ENCODE assay signal across 8 cellular contexts in the genomic region with DNA sequence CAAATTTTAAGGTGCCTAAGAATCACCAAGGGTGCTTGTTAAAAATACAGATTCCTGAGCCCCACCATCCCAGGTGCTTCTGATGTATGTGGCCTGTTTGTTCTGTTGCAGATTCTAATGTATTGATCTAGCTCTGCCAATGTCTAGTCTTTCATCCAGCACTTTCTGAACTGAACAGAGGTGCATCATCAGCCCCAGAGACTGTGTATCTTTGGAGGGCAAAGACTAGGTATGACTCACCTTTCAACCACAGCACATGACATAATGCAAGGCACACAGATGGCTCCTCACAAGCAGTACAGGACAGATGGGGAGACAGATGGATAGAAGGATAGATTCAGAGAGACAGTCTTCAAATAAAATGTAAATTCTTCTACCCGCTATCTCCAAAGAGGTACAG. TPM values are rescaled to one million over a fixed set of nuclear protein-coding genes. Genes with fewer than 3 reads are reported as not detected.
DNase-seq lines count a peak whose midpoint lies in the region; ATAC-seq lines count a peak whose summit lies in the region.

No MANE protein-coding gene starts in this region.

- ATAC-seq in HG02938 (IDR thresholded peaks at IDR 0.05; ENCODE audit: unreplicated experiment), result peak; percentile 82

- DNase-seq in stimulated activated naive CD4-positive, alpha-beta T cell treated with Interleukin-2 at 50 U/mL for 16 hours (lab: John Stamatoyannopoulos, UW), result peak; percentile 22
- no peak for DNase-seq in stimulated activated naive CD4-positive, alpha-beta T cell (lab: John Stamatoyannopoulos, UW)
- peak; percentile 61 for DNase-seq in SW480 (ENCODE audit: low spot score)
- peak; percentile 47 for DNase-seq in iris pigment epithelial cell (ENCODE audit: low read depth)
- no peak for DNase-seq in epidermal melanocyte (ENCODE audit: insufficient read length, low spot score)
- DNase-seq in NCI-H1417 treated with DMSO at 0.1 percent for 48 hours (lab: John Stamatoyannopoulos, UW), result no peak
- no peak for DNase-seq in SK-N-DZ (ENCODE audit: low spot score)

RNA-seq across cellular contexts. Expression of gene CD58, which starts 32.3 kb away (rescaled TPM):
- 11.0 and 11.1 TPM in 2 replicates for polyA plus RNA-seq in SK-N-DZ (2014; cell fraction: cytosol; rRNA removed)
- polyA plus RNA-seq in SK-N-DZ (2014; cell fraction: nucleus; rRNA removed), result 4.0 and 7.0 TPM in 2 replicates

Comparison
In these comparisons a context has a peak if more than half of its experiments do, and no peak if none do; other contexts are left out.
1. DNase-seq: peak in stimulated activated naive CD4-positive, alpha-beta T cell treated with Interleukin-2 at 50 U/mL for 16 hours (single experiment), SW480 (single experiment) and iris pigment epithelial cell (single experiment); none in stimulated activated naive CD4-positive, alpha-beta T cell (0 of 6), epidermal melanocyte (single experiment), NCI-H1417 treated with DMSO at 0.1 percent for 48 hours (single experiment) and SK-N-DZ (single experiment).